Comparison of ENCODE assay signal across 19 cellular contexts in genomic region chr2:160812830-160813505, GRCh38.
"Had no signal": no experiment of that assay in that cellular context is flagged by ENCODE, and none has a peak within 500 bp of the region (broad histone marks: within the 10 kb centered on the region; RNA-seq: fewer than 3 reads in every experiment).

No MANE protein-coding gene starts in this region.

- H3K27ac ChIP-seq: adrenal gland, pancreas, tibial nerve, VCaP had no signal

- DNase-seq: activated CD4-positive, alpha-beta T cell treated with anti-CD3 and anti-CD28 coated beads for 1 hour; activated effector memory CD4-positive, alpha-beta T cell treated with anti-CD3 and anti-CD28 coated beads, Interleukin-2, amount 50 U/mL, for 16 hours; activated naive CD4-positive, alpha-beta T cell treated with anti-CD3 and anti-CD28 coated beads, Interleukin-2, amount 50 U/mL, for 16 hours; activated T-cell treated with anti-CD3 and anti-CD28 coated beads, Interleukin-2, amount 50 U/mL, for 72 hours; adrenal gland; dermis blood vessel endothelial cell; effector memory CD4-positive, alpha-beta T cell; esophagus squamous epithelium; hippocampal formation; naive B cell; pancreas; stimulated activated CD4-positive, alpha-beta T cell treated with anti-CD3 and anti-CD28 coated beads, Interleukin-2, amount 100 ng/mL, for 48 hours; T-helper 17 cell had no signal

- FAIRE-seq: astrocyte, endothelial cell of umbilical vein, islet of Langerhans, pancreas had no signal

- H3K4me1 Mint-ChIP-seq: naive B cell, T-helper 17 cell had no signal

- H3K4me3 Mint-ChIP-seq: activated T-cell treated with anti-CD3 and anti-CD28 coated beads, Interleukin-2, amount 50 U/mL, for 72 hours; stimulated activated naive CD8-positive, alpha-beta T cell treated with anti-CD3 and anti-CD28 coated beads, Interleukin-15, Interleukin-2, amounts not matched to agents 100 ng/mL and 50 ng/mL, for 24 hours; T-helper 17 cell had no signal

- H3K9me3 ChIP-seq: adrenal gland, esophagus squamous epithelium, pancreas, tibial nerve had no signal

- H3K4me1 ChIP-seq: adrenal gland, pancreas, tibial nerve had no signal

- H3K27me3 Mint-ChIP-seq: naive B cell had no signal

- H3K27ac Mint-ChIP-seq: activated T-cell treated with anti-CD3 and anti-CD28 coated beads, Interleukin-2, amount 50 U/mL, for 72 hours; naive B cell; stimulated activated naive CD8-positive, alpha-beta T cell treated with anti-CD3 and anti-CD28 coated beads, Interleukin-15, Interleukin-2, amounts not matched to agents 100 ng/mL and 50 ng/mL, for 24 hours; T-helper 17 cell had no signal

- ATAC-seq: activated T-cell treated with anti-CD3 and anti-CD28 coated beads, Interleukin-2, amount 50 U/mL, for 72 hours; pancreas; T-helper 17 cell had no signal

- H3K9me3 Mint-ChIP-seq: activated T-cell treated with anti-CD3 and anti-CD28 coated beads, Interleukin-2, amount 50 U/mL, for 72 hours; naive B cell; stimulated activated naive CD8-positive, alpha-beta T cell treated with anti-CD3 and anti-CD28 coated beads, Interleukin-15, Interleukin-2, amounts not matched to agents 100 ng/mL and 50 ng/mL, for 24 hours had no signal

- H3K36me3 Mint-ChIP-seq: naive B cell had no signal

- H3K4me3 ChIP-seq: adrenal gland, pancreas, tibial nerve had no signal

- H3K36me3 ChIP-seq: adrenal gland, esophagus squamous epithelium, pancreas, tibial nerve had no signal

- H3K27me3 ChIP-seq: adrenal gland, esophagus squamous epithelium, pancreas, tibial nerve had no signal
